Comparison of ENCODE assay signal across 22 cellular contexts in the genomic region with DNA sequence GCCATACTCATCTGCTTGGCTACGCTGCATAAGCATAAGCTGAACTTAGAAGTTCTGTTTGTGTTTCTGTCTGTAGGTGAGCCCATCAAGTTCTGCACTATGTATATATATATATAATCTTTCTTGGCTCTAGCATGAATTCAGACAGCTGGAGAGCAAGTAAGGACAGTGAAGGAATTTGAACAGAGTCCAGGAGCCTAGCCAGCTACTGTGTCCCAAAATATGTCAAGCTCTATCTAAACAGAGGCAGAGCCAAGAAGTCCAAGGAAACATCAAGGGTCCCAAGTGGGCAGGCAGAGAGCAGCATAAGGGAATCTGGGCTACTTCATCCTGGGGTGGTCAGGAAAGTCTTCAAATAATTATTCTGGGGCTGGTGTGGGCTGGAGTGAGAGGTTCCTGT.
"Had no signal": no experiment of that assay in that cellular context is flagged by ENCODE, and none has a peak within 500 bp of the region (broad histone marks: within the 10 kb centered on the region; RNA-seq: fewer than 3 reads in every experiment).

No MANE protein-coding gene starts in this region.

- DNase-seq: activated CD4-positive, alpha-beta memory T cell treated with anti-CD3 and anti-CD28 coated beads, Interleukin-2, amount 10 ng/mL, durations not matched to agents 7 days and 5 days; activated CD4-positive, alpha-beta T cell treated with anti-CD3 and anti-CD28 coated beads, Interleukin-2, amount 10 ng/mL, durations not matched to agents 24 days and 14 days; activated effector memory CD4-positive, alpha-beta T cell treated with Interleukin-2 at 50 U/mL for 16 hours; activated naive CD4-positive, alpha-beta T cell treated with anti-CD3 and anti-CD28 coated beads for 36 hours; activated naive CD8-positive, alpha-beta T cell treated with anti-CD3 and anti-CD28 coated beads, Interleukin-2, amount 10 ng/mL, durations not matched to agents 7 days and 5 days; activated T-cell treated with anti-CD3 and anti-CD28 coated beads, Interleukin-2, amount 50 U/mL, for 72 hours; amygdala; colonic mucosa; immature natural killer cell; left lung; midbrain; sigmoid colon; spleen; stimulated activated CD4-positive, alpha-beta T cell treated with anti-CD3 and anti-CD28 coated beads, Interleukin-4, amount 100 ng/mL, for 1 hour; stimulated activated naive CD4-positive, alpha-beta T cell; upper lobe of right lung had no signal

- H3K9me3 ChIP-seq: colonic mucosa, left lung, neutrophil, sigmoid colon, SJSA1, spleen, upper lobe of right lung had no signal

- H3K9me3 Mint-ChIP-seq: activated CD4-positive, alpha-beta T cell treated with anti-CD3 and anti-CD28 coated beads, Interleukin-2, amount 10 ng/mL, durations not matched to agents 24 days and 14 days; activated naive CD4-positive, alpha-beta T cell treated with anti-CD3 and anti-CD28 coated beads for 36 hours; nephron had no signal

- H3K4me1 ChIP-seq: colonic mucosa, left lung, upper lobe of right lung had no signal

- H3K36me3 Mint-ChIP-seq: activated naive CD8-positive, alpha-beta T cell treated with anti-CD3 and anti-CD28 coated beads, Interleukin-2, amount 10 ng/mL, durations not matched to agents 7 days and 5 days; immature natural killer cell had no signal

- H3K27ac ChIP-seq: colonic mucosa, epithelial cell of prostate, left lung, neutrophil, SJSA1, spleen, upper lobe of right lung, VCaP had no signal

- H3K4me3 Mint-ChIP-seq: activated CD4-positive, alpha-beta memory T cell treated with anti-CD3 and anti-CD28 coated beads, Interleukin-2, amount 10 ng/mL, durations not matched to agents 7 days and 5 days; activated CD4-positive, alpha-beta T cell treated with anti-CD3 and anti-CD28 coated beads, Interleukin-2, amount 10 ng/mL, durations not matched to agents 24 days and 14 days; activated naive CD4-positive, alpha-beta T cell treated with anti-CD3 and anti-CD28 coated beads for 36 hours; activated naive CD8-positive, alpha-beta T cell treated with anti-CD3 and anti-CD28 coated beads, Interleukin-2, amount 10 ng/mL, durations not matched to agents 7 days and 5 days; activated T-cell treated with anti-CD3 and anti-CD28 coated beads, Interleukin-2, amount 50 U/mL, for 72 hours; immature natural killer cell; nephron had no signal

- H3K27me3 ChIP-seq: colonic mucosa, left lung, neutrophil, sigmoid colon, SJSA1, spleen, upper lobe of right lung had no signal

- H3K27me3 Mint-ChIP-seq: activated CD4-positive, alpha-beta memory T cell treated with anti-CD3 and anti-CD28 coated beads, Interleukin-2, amount 10 ng/mL, durations not matched to agents 7 days and 5 days; activated CD4-positive, alpha-beta T cell treated with anti-CD3 and anti-CD28 coated beads, Interleukin-2, amount 10 ng/mL, durations not matched to agents 24 days and 14 days; activated naive CD8-positive, alpha-beta T cell treated with anti-CD3 and anti-CD28 coated beads, Interleukin-2, amount 10 ng/mL, durations not matched to agents 7 days and 5 days had no signal

- ATAC-seq: activated CD4-positive, CD25-positive, alpha-beta regulatory T cell treated with anti-CD3 and anti-CD28 coated beads, Interleukin-2, amount 50 U/mL, for 24 hours; activated T-cell treated with anti-CD3 and anti-CD28 coated beads, Interleukin-2, amount 50 U/mL, for 72 hours; left lung; upper lobe of right lung had no signal

- H3K4me1 Mint-ChIP-seq: activated CD4-positive, alpha-beta memory T cell treated with anti-CD3 and anti-CD28 coated beads, Interleukin-2, amount 10 ng/mL, durations not matched to agents 7 days and 5 days; activated CD4-positive, alpha-beta T cell treated with anti-CD3 and anti-CD28 coated beads, Interleukin-2, amount 10 ng/mL, durations not matched to agents 24 days and 14 days; activated naive CD8-positive, alpha-beta T cell treated with anti-CD3 and anti-CD28 coated beads, Interleukin-2, amount 10 ng/mL, durations not matched to agents 7 days and 5 days; immature natural killer cell had no signal

- H3K36me3 ChIP-seq: colonic mucosa, left lung, neutrophil, SJSA1, spleen, upper lobe of right lung had no signal

- H3K4me3 ChIP-seq: colonic mucosa, left lung, sigmoid colon, SJSA1, spleen, upper lobe of right lung had no signal

- H3K27ac Mint-ChIP-seq: activated CD4-positive, alpha-beta memory T cell treated with anti-CD3 and anti-CD28 coated beads, Interleukin-2, amount 10 ng/mL, durations not matched to agents 7 days and 5 days; activated CD4-positive, alpha-beta T cell treated with anti-CD3 and anti-CD28 coated beads, Interleukin-2, amount 10 ng/mL, durations not matched to agents 24 days and 14 days; activated naive CD4-positive, alpha-beta T cell treated with anti-CD3 and anti-CD28 coated beads for 36 hours; activated naive CD8-positive, alpha-beta T cell treated with anti-CD3 and anti-CD28 coated beads, Interleukin-2, amount 10 ng/mL, durations not matched to agents 7 days and 5 days; activated T-cell treated with anti-CD3 and anti-CD28 coated beads, Interleukin-2, amount 50 U/mL, for 72 hours; immature natural killer cell had no signal
